ENCODE assay signal across 14 cellular contexts in genomic region chr9:91824591-91825339, GRCh38.
DNase-seq lines count a peak whose midpoint lies in the region; ATAC-seq, FAIRE-seq and TF ChIP-seq lines count a peak whose summit lies in the region.
"Had no signal": no experiment of that assay in that cellular context is flagged by ENCODE, and none has a peak within 500 bp of the region (broad histone marks: within the 10 kb centered on the region; RNA-seq: fewer than 3 reads in every experiment).

No MANE protein-coding gene starts in this region.

- POLR2A ChIA-PET in activated CD4-positive, alpha-beta T cell treated with anti-CD3 and anti-CD28 coated beads for 36 hours (lab: Charles Lee), result no interaction called here

- H3K9me3 ChIP-seq in esophagus squamous epithelium (no peaks in the 10 kb centered on the region), kidney (ENCODE audit: control insufficient read depth in 1 of 2, low read length in 2 of 2) (no peaks in the 10 kb centered on the region), stomach (no peaks in the 10 kb centered on the region)

- intact Hi-C loops in esophagus squamous epithelium (cut with DNase I) (no loop called here), kidney (cut with DNase I) (no loop called here), stomach (cut with DNase I; ENCODE audit: low total_unique reads) (no loop called here)
- intact Hi-C loops in activated CD4-positive, alpha-beta T cell treated with anti-CD3 and anti-CD28 coated beads for 36 hours (cut with DNase I, micrococcal nuclease), result no loop called here

- H3K36me3 ChIP-seq in esophagus squamous epithelium, result no peaks in the 10 kb centered on the region
- no peaks in the 10 kb centered on the region for H3K36me3 ChIP-seq in kidney (ENCODE audit: control insufficient read depth in 1 of 2, insufficient read depth in 2 of 2, low read length in 2 of 2)
- H3K36me3 ChIP-seq in stomach, result no peaks in the 10 kb centered on the region

- no peak for TF ChIP-seq EP300 in stomach (IDR thresholded peaks at IDR 0.05)

- H3K9me3 Mint-ChIP-seq in activated CD4-positive, alpha-beta T cell treated with anti-CD3 and anti-CD28 coated beads for 36 hours (ENCODE audit: low read depth), result no peaks in the 10 kb centered on the region
- H3K9me3 Mint-ChIP-seq: T-cell had no signal

- H3K27ac Mint-ChIP-seq in activated CD4-positive, alpha-beta T cell treated with anti-CD3 and anti-CD28 coated beads for 36 hours, result no peak overlapping the region
- H3K27ac Mint-ChIP-seq: progenitor cell of endocrine pancreas, T-cell had no signal

- H3K4me3 Mint-ChIP-seq in activated CD4-positive, alpha-beta T cell treated with anti-CD3 and anti-CD28 coated beads for 36 hours, result no peak overlapping the region
- H3K4me3 Mint-ChIP-seq: T-cell had no signal

- no peak for ATAC-seq in activated CD4-positive, alpha-beta T cell treated with anti-CD3 and anti-CD28 coated beads for 36 hours
- ATAC-seq: activated CD4-positive, CD25-positive, alpha-beta regulatory T cell treated with anti-CD3 and anti-CD28 coated beads, Interleukin-2, amount 50 U/mL, for 24 hours; T-cell had no signal

- TF ChIP-seq CTCF in esophagus squamous epithelium (IDR thresholded peaks at IDR 0.05) (no peak), kidney (IDR thresholded peaks at IDR 0.05; ENCODE audit: borderline replicate concordance, extremely low read depth, insufficient read depth) (no peak), stomach (IDR thresholded peaks at IDR 0.05) (no peak)

- TF ChIP-seq POLR2A in esophagus squamous epithelium (IDR thresholded peaks at IDR 0.05), result no peak
- TF ChIP-seq POLR2A in stomach (IDR thresholded peaks at IDR 0.05), result no peak

- no peaks in the 10 kb centered on the region for H3K36me3 Mint-ChIP-seq in activated CD4-positive, alpha-beta T cell treated with anti-CD3 and anti-CD28 coated beads for 36 hours (ENCODE audit: low read depth)
- H3K36me3 Mint-ChIP-seq: T-cell had no signal

- H3K27ac ChIP-seq in esophagus squamous epithelium, result peak overlapping the region; percentile 25 to 85 (median 61)
- H3K27ac ChIP-seq in kidney (ENCODE audit: low read depth in 2 of 2, low read length in 2 of 2), result no peak overlapping the region
- H3K27ac ChIP-seq in stomach, result peak overlapping the region in 4 of 5 donors; percentile 38 to 75 (median 42)
- H3K27ac ChIP-seq: dorsolateral prefrontal cortex had no signal

- 53 to 55% methylated on average over 12 to 14 of the region's 19 CpGs for WGBS in esophagus squamous epithelium, 2 donors
- WGBS in stomach, 5 donors, result 65 to 82% (median 69%) methylated on average over 19 of the region's 19 CpGs

- no peak overlapping the region for H3K9ac ChIP-seq in kidney (ENCODE audit: low read length in 2 of 2)

- no peaks in the 10 kb centered on the region for H3K4me1 Mint-ChIP-seq in activated CD4-positive, alpha-beta T cell treated with anti-CD3 and anti-CD28 coated beads for 36 hours
- H3K4me1 Mint-ChIP-seq: T-cell had no signal

- DNase-seq in HCEC 1CT (peak; percentile 33), esophagus squamous epithelium (lab: John Stamatoyannopoulos, UW) (no peak), kidney (peak; percentile 66), stomach (no peak), DMS79 (lab: John Stamatoyannopoulos, UW) (no peak), NCI-H1417 (lab: John Stamatoyannopoulos, UW) (no peak)
- no peak for DNase-seq in activated CD4-positive, alpha-beta T cell treated with anti-CD3 and anti-CD28 coated beads for 36 hours
- no peak for DNase-seq in activated CD8-positive, alpha-beta memory T cell treated with anti-CD3 and anti-CD28 coated beads for 24 hours
- DNase-seq: activated T-cell treated with anti-CD3 and anti-CD28 coated beads for 4 hours, dorsolateral prefrontal cortex, GDM1, T-cell had no signal

- no peak for FAIRE-seq in kidney (lab: Jason Lieb, UNC)

- H3K27me3 Mint-ChIP-seq in activated CD4-positive, alpha-beta T cell treated with anti-CD3 and anti-CD28 coated beads for 36 hours, result peaks cover 7% of the 10 kb centered on the region
- H3K27me3 Mint-ChIP-seq: progenitor cell of endocrine pancreas had no signal

- CTCF ChIA-PET in activated CD4-positive, alpha-beta T cell treated with anti-CD3 and anti-CD28 coated beads for 36 hours (lab: Charles Lee), result no interaction called here

- H3K27me3 ChIP-seq in esophagus squamous epithelium (peaks cover 0 to 55% (median 0%) of the 10 kb centered on the region in 4 donors), stomach (no peaks in the 10 kb centered on the region)

- peaks cover 0 to 19% (median 10%) of the 10 kb centered on the region in 3 donors for H3K4me1 ChIP-seq in esophagus squamous epithelium
- H3K4me1 ChIP-seq in kidney (ENCODE audit: control insufficient read depth in 1 of 2, insufficient read depth in 1 of 2, low read depth in 1 of 2, low read length in 2 of 2), result no peaks in the 10 kb centered on the region
- peaks cover 0 to 31% (median 12%) of the 10 kb centered on the region in 4 donors for H3K4me1 ChIP-seq in stomach

- H3K4me3 ChIP-seq in esophagus squamous epithelium, result peak overlapping the region in 1 of 4 donors; percentile 26
- no peak overlapping the region for H3K4me3 ChIP-seq in kidney (ENCODE audit: low read length in 2 of 2)
- H3K4me3 ChIP-seq in stomach, result no peak overlapping the region
- H3K4me3 ChIP-seq: dorsolateral prefrontal cortex had no signal

Comparison
In these comparisons a context has a peak if more than half of its experiments do, and no peak if none do; other contexts are left out.
1. DNase-seq: peak in HCEC 1CT (single experiment) and kidney (single experiment); none in esophagus squamous epithelium (single experiment), stomach (single experiment), activated CD4-positive, alpha-beta T cell treated with anti-CD3 and anti-CD28 coated beads for 36 hours (single experiment), DMS79 (single experiment), NCI-H1417 (0 of 3) and activated CD8-positive, alpha-beta memory T cell treated with anti-CD3 and anti-CD28 coated beads for 24 hours (single experiment).
2. H3K27ac ChIP-seq: peak in esophagus squamous epithelium (4 of 4) and stomach (4 of 5); none in kidney (0 of 2).